ENCODE assay signal across 8 cellular contexts in the genomic region with DNA sequence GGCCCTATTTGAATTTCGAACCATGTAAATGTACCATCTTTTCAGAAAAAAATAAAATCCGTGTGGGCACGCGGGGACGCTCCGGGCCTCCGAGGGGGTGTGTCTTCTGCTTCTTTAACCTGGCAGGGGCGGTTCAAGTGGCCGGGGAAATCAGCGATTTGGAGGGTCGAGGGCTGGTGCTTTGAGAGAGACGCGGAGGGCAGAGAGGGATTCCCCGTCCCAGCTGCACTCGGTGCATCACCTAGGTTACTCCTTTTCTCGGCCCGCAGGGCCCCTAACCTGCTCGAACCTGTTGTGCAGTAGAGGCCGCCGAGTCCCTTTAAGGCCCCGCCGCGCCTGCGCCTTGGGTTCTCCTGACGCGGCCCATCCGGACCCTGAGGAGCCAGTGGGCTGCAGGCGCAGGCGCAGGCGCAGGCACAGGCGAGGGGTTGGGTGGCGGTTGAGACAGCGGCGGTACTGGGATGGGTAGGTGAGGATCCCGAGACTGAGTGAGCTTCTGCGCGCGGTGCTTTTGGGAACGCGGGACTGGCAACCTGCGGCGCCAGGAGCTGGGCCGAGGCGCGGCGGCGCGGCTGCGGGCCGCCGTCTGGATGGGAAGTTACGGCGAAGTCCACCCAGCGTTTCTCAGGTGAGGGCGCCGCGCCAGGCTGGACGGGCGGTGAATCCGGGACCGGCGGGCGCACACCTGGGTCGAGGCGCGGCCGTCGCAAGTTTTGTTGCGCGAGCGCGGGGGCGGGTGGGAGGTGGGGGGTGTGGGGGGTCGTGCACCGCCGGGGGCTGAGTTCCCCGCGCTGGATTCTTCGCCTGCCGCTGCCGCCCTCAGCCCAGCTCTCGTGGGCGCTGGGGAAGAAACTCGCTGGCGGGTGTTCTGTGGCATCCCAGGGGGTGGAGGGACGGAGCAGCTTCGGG. TPM values are rescaled to one million over a fixed set of nuclear protein-coding genes. Genes with fewer than 3 reads are reported as not detected.
DNase-seq lines count a peak whose midpoint lies in the region; ATAC-seq, FAIRE-seq and TF ChIP-seq lines count a peak whose summit lies in the region.

A gene with protein sequence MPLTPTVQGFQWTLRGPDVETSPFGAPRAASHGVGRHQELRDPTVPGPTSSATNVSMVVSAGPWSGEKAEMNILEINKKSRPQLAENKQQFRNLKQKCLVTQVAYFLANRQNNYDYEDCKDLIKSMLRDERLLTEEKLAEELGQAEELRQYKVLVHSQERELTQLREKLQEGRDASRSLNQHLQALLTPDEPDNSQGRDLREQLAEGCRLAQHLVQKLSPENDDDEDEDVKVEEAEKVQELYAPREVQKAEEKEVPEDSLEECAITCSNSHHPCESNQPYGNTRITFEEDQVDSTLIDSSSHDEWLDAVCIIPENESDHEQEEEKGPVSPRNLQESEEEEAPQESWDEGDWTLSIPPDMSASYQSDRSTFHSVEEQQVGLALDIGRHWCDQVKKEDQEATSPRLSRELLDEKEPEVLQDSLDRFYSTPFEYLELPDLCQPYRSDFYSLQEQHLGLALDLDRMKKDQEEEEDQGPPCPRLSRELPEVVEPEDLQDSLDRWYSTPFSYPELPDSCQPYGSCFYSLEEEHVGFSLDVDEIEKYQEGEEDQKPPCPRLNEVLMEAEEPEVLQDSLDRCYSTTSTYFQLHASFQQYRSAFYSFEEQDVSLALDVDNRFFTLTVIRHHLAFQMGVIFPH (plus strand): TSS at position 417 of the 909 bp plus-strand sequence. CDS start 4,950 bp downstream, outside the sequence.

- H3K27ac ChIP-seq in A549 (peak within 1 kb of the TSS; percentile 83 to 89), dorsolateral prefrontal cortex (peak within 1 kb of the TSS in 35 of 59 donors; percentile 5 to 90 (median 48))

- TF ChIP-seq CTCF in A549 (IDR thresholded peaks at IDR 0.05) (no peak), dorsolateral prefrontal cortex (IDR thresholded peaks at IDR 0.05 in 54 of 56, conservative IDR thresholded peaks at IDR 0.05 in 2 of 56; ENCODE audit: low read depth in 1 of 56, partially characterized antibody in 56 of 56) (peak in 11 of 56 donors; percentile 3 to 32 (median 13)), lower leg skin (IDR thresholded peaks at IDR 0.05) (no peak)

- CTCF ChIA-PET in A549 (lab: Yijun Ruan, JAX), result interaction anchor here (1.3 kb wide), 1 partner anchor 13 kb away, joined by 5 read pairs; no protein-coding TSS in a partner anchor

- intact Hi-C loops in dorsolateral prefrontal cortex (cut with DNase I), result no loop called here
- intact Hi-C loops in lower leg skin (cut with DNase I; ENCODE audit: low total_unique reads), result no loop called here

- H3K4me2 ChIP-seq in A549, result peak within 1 kb of the TSS; percentile 98

- H3K9me3 ChIP-seq in A549, result no peaks in the 10 kb centered on the region

- no peak for TF ChIP-seq EP300 in A549 (IDR thresholded peaks at IDR 0.05)

- POLR2A ChIA-PET in A549 (lab: Yijun Ruan, JAX), result no interaction called here

- TF ChIP-seq POLR2A in A549 (IDR thresholded peaks at IDR 0.05; ENCODE audit: low read length) (peak; percentile 70), lower leg skin (IDR thresholded peaks at IDR 0.05) (no peak)

- ATAC-seq in A549, result peak; percentile 99 to 100
- peak; percentile 96 for ATAC-seq in GM18868 (IDR thresholded peaks at IDR 0.05; ENCODE audit: unreplicated experiment)
- peak; percentile 96 for ATAC-seq in HG03342 (IDR thresholded peaks at IDR 0.05; ENCODE audit: unreplicated experiment)

- H3K4me3 ChIP-seq in A549 (peak within 1 kb of the TSS; percentile 84), dorsolateral prefrontal cortex (peak within 1 kb of the TSS; percentile 51 to 94 (median 74)), lower leg skin (ENCODE audit: low read depth, poor library complexity, severe bottlenecking) (peak within 1 kb of the TSS; percentile 28)

- no peak for TF ChIP-seq RAD21 in A549 (conservative IDR thresholded peaks at IDR 0.05 in 1 of 2, IDR thresholded peaks at IDR 0.05 in 1 of 2)

- WGBS in A549 (ENCODE audit: missing lambda C conversion rate), result 2% methylated on average over 28 of the region's 87 CpGs
- 0 to 2% methylated on average over 46 to 49 of the region's 87 CpGs for WGBS in lower leg skin, 2 donors

- peaks cover 0 to 4% (median 0%) of the 10 kb centered on the region in 45 donors for H3K27me3 ChIP-seq in dorsolateral prefrontal cortex

- peaks cover 11% of the 10 kb centered on the region; the same call in 2 of the 3 replicates for H3K4me1 ChIP-seq in A549

- FAIRE-seq in A549 (lab: Jason Lieb, UNC), result no peak

- DNase-seq in A549 (ENCODE audit: low read depth in 1 of 2, low spot score in 1 of 2), result peak; percentile 80 to 89
- peak; percentile 88 for DNase-seq in NCI-H510A (lab: John Stamatoyannopoulos, UW)
- peak; percentile 87 to 90 for DNase-seq in activated CD4-positive, alpha-beta T cell treated with anti-CD3 and anti-CD28 coated beads, Interleukin-2, amount 50 U/mL, for 48 hours
- DNase-seq in dorsolateral prefrontal cortex, result peak; percentile 73 to 95 (median 87)
- DNase-seq in lower leg skin (ENCODE audit: low spot score in 2 of 2), result peak; percentile 81 to 97
- peak; percentile 90 for DNase-seq in stimulated activated CD4-positive, alpha-beta T cell treated with anti-CD3 and anti-CD28 coated beads, Interleukin-4, amount 100 ng/mL, for 24 hours

TF ChIP-seq in A549, 52 proteins besides CTCF, POLR2A, EP300 and RAD21:
- TF ChIP-seq, protein P1, sequence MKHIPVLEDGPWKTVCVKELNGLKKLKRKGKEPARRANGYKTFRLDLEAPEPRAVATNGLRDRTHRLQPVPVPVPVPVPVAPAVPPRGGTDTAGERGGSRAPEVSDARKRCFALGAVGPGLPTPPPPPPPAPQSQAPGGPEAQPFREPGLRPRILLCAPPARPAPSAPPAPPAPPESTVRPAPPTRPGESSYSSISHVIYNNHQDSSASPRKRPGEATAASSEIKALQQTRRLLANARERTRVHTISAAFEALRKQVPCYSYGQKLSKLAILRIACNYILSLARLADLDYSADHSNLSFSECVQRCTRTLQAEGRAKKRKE (CRISPR knock-in tag; IDR thresholded peaks at IDR 0.05; ENCODE audit: low read depth), result no peak
- TF ChIP-seq JUN (IDR thresholded peaks at IDR 0.05), result 0 out of 5 replicates have a peak, but pooled peaks of 1 of the 2 experiments have one; percentile 42
- no peak for TF ChIP-seq SREBF2 (IDR thresholded peaks at IDR 0.05)
- TF ChIP-seq, protein P2, sequence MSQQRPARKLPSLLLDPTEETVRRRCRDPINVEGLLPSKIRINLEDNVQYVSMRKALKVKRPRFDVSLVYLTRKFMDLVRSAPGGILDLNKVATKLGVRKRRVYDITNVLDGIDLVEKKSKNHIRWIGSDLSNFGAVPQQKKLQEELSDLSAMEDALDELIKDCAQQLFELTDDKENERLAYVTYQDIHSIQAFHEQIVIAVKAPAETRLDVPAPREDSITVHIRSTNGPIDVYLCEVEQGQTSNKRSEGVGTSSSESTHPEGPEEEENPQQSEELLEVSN (IDR thresholded peaks at IDR 0.05; ENCODE audit: borderline replicate concordance, low read depth), result 0 out of 2 replicates have a peak, but pooled peaks have one; percentile 13

RNA-seq across cellular contexts. Expression of the gene that starts here (rescaled TPM):
- polyA plus RNA-seq in A549 (2011; rRNA removed) (8.5 and 10.8 TPM in 2 replicates), A549 (2017; fragmentation: RNase III; extraction: RNeasy Plus Mini Kit Qiagen cat#74134 plus additional on column Dnase treatment) (6.4 to 7.4 TPM (median 6.6 TPM) in 3 replicates)
- polyA plus RNA-seq in A549 (2012; cell fraction: cytosol; rRNA removed), result 2.5 and 2.7 TPM in 2 replicates
- polyA plus RNA-seq in A549 (2012; cell fraction: nucleus; rRNA removed), result 2.8 and 4.2 TPM in 2 replicates
- polyA minus RNA-seq in A549 (2011; rRNA and poly(A)+ RNA removed), result 11.2 and 11.4 TPM in 2 replicates
- total RNA-seq in dorsolateral prefrontal cortex (10 to 100 TPM in 101 of 120 experiments, 1 to 10 TPM in 19; 5.8 to 19.1 (median 12.2) TPM), lower leg skin (10 to 100 TPM in 1 of 4 donors, 1 to 10 TPM in 3; 2.6 to 19.7 (median 7.1) TPM)

Comparison
In these comparisons a context has a peak if more than half of its experiments do, and no peak if none do; other contexts are left out.
1. Peak in every context shown above with its lines: DNase-seq, ATAC-seq, H3K4me3 ChIP-seq and H3K27ac ChIP-seq.
2. H3K4me3 ChIP-seq: peak in every context shown above with its lines; median percentile 84 in A549; 74 in dorsolateral prefrontal cortex; 28 in lower leg skin.